ENCODE assay signal across 22 cellular contexts in genomic region chr4:94925764-94926347, GRCh38.
A peak's percentile ranks its signal among the peaks of the same experiment; 100 is the strongest.
DNase-seq lines count a peak whose midpoint lies in the region; ATAC-seq, FAIRE-seq and TF ChIP-seq lines count a peak whose summit lies in the region.
"Had no signal": no experiment of that assay in that cellular context is flagged by ENCODE, and none has a peak within 500 bp of the region (broad histone marks: within the 10 kb centered on the region; RNA-seq: fewer than 3 reads in every experiment).

No MANE protein-coding gene starts in this region.

- H3K23ac ChIP-seq in mesendoderm (ENCODE audit: low read length), result no peak overlapping the region

- no peaks in the 10 kb centered on the region for H3K79me2 ChIP-seq in mesendoderm (ENCODE audit: control insufficient read depth, insufficient read depth, low read length)

- H3K9ac ChIP-seq in mesendoderm (ENCODE audit: low read length), result no peak overlapping the region

- no peak for FAIRE-seq in A549 (lab: Jason Lieb, UNC)
- FAIRE-seq: D721Med, G401.6, GM12891, GM19239 had no signal

- no peaks in the 10 kb centered on the region for H3K79me1 ChIP-seq in mesendoderm (ENCODE audit: low read length)

- ATAC-seq in A549 (no peak), HG03196 (IDR thresholded peaks at IDR 0.05; ENCODE audit: unreplicated experiment) (no peak)
- ATAC-seq: HCT116 had no signal

- H2AK5ac ChIP-seq in mesendoderm (ENCODE audit: low read length), result no peak overlapping the region

- peak overlapping the region; percentile 57 for H2BK15ac ChIP-seq in mesendoderm (replicated peaks; ENCODE audit: low read depth)

- TF ChIP-seq CTCF in A549 (IDR thresholded peaks at IDR 0.05), result no peak
- no peak for TF ChIP-seq CTCF in HEK293 (tag by site-specific recombination; IDR thresholded peaks at IDR 0.05)
- TF ChIP-seq CTCF in VCaP (conservative IDR thresholded peaks at IDR 0.05), result no peak

- no peak overlapping the region for H3K18ac ChIP-seq in mesendoderm (ENCODE audit: low read length)

- H3K9me3 ChIP-seq in A549 (no peaks in the 10 kb centered on the region), HEK293 (ENCODE audit: control insufficient read depth, insufficient read depth, low read depth, low read length) (no peaks in the 10 kb centered on the region)
- H3K9me3 ChIP-seq: Caco-2 had no signal

- TF ChIP-seq RAD21 in A549 (conservative IDR thresholded peaks at IDR 0.05 in 1 of 2, IDR thresholded peaks at IDR 0.05 in 1 of 2), result no peak

- POLR2A ChIA-PET in A549 (lab: Yijun Ruan, JAX) (no interaction called here), HEK293 (lab: Yijun Ruan, JAX) (no interaction called here)

- H3K27me3 ChIP-seq in mesendoderm (ENCODE audit: insufficient read depth, low read length, poor library complexity), result no peaks in the 10 kb centered on the region

- peaks cover 45% of the 10 kb centered on the region for H3K4me1 ChIP-seq in A549
- H3K4me1 ChIP-seq in HEK293 (ENCODE audit: control insufficient read depth, insufficient read depth, low read length), result no peaks in the 10 kb centered on the region
- peaks cover 15% of the 10 kb centered on the region for H3K4me1 ChIP-seq in mesendoderm (ENCODE audit: control insufficient read depth, low read depth, low read length)

- no peak for TF ChIP-seq POLR2A in A549 (IDR thresholded peaks at IDR 0.05; ENCODE audit: low read length)

- H4K8ac ChIP-seq in mesendoderm (ENCODE audit: low read depth, low read length), result no peak overlapping the region

- 0 out of 3 replicates have a peak overlapping the region, but pooled peaks have one; percentile 40 for H3K4me2 ChIP-seq in A549
- no peak overlapping the region for H3K4me2 ChIP-seq in mesendoderm (ENCODE audit: low read length)

- no peak for DNase-seq in A549 (ENCODE audit: low read depth in 1 of 2, low spot score in 1 of 2)
- DNase-seq in mesendoderm, result no peak
- no peak for DNase-seq in HuH-7.5 (ENCODE audit: low spot score)
- DNase-seq in AG08396 (ENCODE audit: low spot score), result no peak
- DNase-seq in cortex of kidney (lab: John Stamatoyannopoulos, UW), result no peak
- DNase-seq: 8988T; ACHN; AML-193; Caco-2; CD4-positive, alpha-beta T cell; GOT3; H7; KG1 had no signal

- CTCF ChIA-PET in A549 (lab: Yijun Ruan, JAX), result no interaction called here
- CTCF ChIA-PET in HEK293 (lab: Yijun Ruan, JAX), result no interaction called here

- no peaks in the 10 kb centered on the region for H3K36me3 ChIP-seq in HEK293 (ENCODE audit: control insufficient read depth in 2 of 2, insufficient read depth in 1 of 2, low read length in 2 of 2)
- H3K36me3 ChIP-seq in mesendoderm (ENCODE audit: control insufficient read depth, insufficient read depth, low read length), result no peaks in the 10 kb centered on the region

- 87% methylated on average over 4 of the region's 5 CpGs for WGBS in A549 (ENCODE audit: missing lambda C conversion rate)
- WGBS in mesendoderm (ENCODE audit: extremely low coverage, insufficient coverage, low lambda C conversion rate), result no CpG with 5 or more reads among the region's 5 CpGs

- no peak overlapping the region for H4K5ac ChIP-seq in mesendoderm (ENCODE audit: low read length)

- no peak overlapping the region for H2BK120ac ChIP-seq in mesendoderm (ENCODE audit: low read depth, low read length)

- no peak overlapping the region for H3K4ac ChIP-seq in mesendoderm (ENCODE audit: low read depth, low read length)

- no peak overlapping the region for H3K27ac ChIP-seq in A549
- H3K27ac ChIP-seq in HEK293 (ENCODE audit: extremely low read depth, low read depth, low read length), result no peak overlapping the region
- peak overlapping the region; percentile 86 for H3K27ac ChIP-seq in VCaP
- H3K27ac ChIP-seq in mesendoderm (ENCODE audit: low read depth, low read length), result no peak overlapping the region
- H3K27ac ChIP-seq: C4-2B had no signal

- H2BK5ac ChIP-seq in mesendoderm (ENCODE audit: low read length), result no peak overlapping the region

- TF ChIP-seq EP300 in A549 (IDR thresholded peaks at IDR 0.05), result no peak

- H3K56ac ChIP-seq in mesendoderm (ENCODE audit: low read length), result no peak overlapping the region

- H3K4me3 ChIP-seq in A549, result no peak overlapping the region
- no peak overlapping the region for H3K4me3 ChIP-seq in HEK293 (ENCODE audit: low read depth, low read length)
- H3K4me3 ChIP-seq in mesendoderm (ENCODE audit: low read length), result no peak overlapping the region

TF ChIP-seq in A549, 52 proteins besides CTCF, POLR2A, EP300 and RAD21:
- TF ChIP-seq RARB (CRISPR knock-in tag; IDR thresholded peaks at IDR 0.05) (no peak), CBX2 (IDR thresholded peaks at IDR 0.05; ENCODE audit: borderline replicate concordance, low read depth) (no peak), CHD2 (IDR thresholded peaks at IDR 0.05; ENCODE audit: low read length, partially characterized antibody) (no peak), HOXB5 (CRISPR knock-in tag; IDR thresholded peaks at IDR 0.05) (no peak), POLR2AphosphoS2 (conservative IDR thresholded peaks at IDR 0.05; ENCODE audit: low read length) (no peak), ZFP36 (IDR thresholded peaks at IDR 0.05; ENCODE audit: borderline replicate concordance, partially characterized antibody) (no peak), NR3C1 (IDR thresholded peaks at IDR 0.05) (no peak), PHF8 (IDR thresholded peaks at IDR 0.05; ENCODE audit: borderline replicate concordance, low read depth) (no peak), ZC3H11A (IDR thresholded peaks at IDR 0.05) (no peak), EHMT2 (IDR thresholded peaks at IDR 0.05; ENCODE audit: low read depth) (no peak), USF2 (IDR thresholded peaks at IDR 0.05) (no peak), RCOR1 (IDR thresholded peaks at IDR 0.05; ENCODE audit: low read depth, low read length) (no peak), HOXA7 (CRISPR knock-in tag; IDR thresholded peaks at IDR 0.05) (no peak)
TF ChIP-seq in A549: peak in this region for 0.

TF ChIP-seq in HEK293, 187 proteins besides CTCF, POLR2A, EP300 and RAD21:
- TF ChIP-seq ZNF221 (tag by site-specific recombination; IDR thresholded peaks at IDR 0.05; ENCODE audit: borderline replicate concordance) (no peak), ZNF280D (tag by site-specific recombination; IDR thresholded peaks at IDR 0.05) (no peak), ZNF416 (tag by site-specific recombination; IDR thresholded peaks at IDR 0.05) (no peak), ZNF514 (tag by site-specific recombination; IDR thresholded peaks at IDR 0.05) (no peak), WT1 (tag by site-specific recombination; IDR thresholded peaks at IDR 0.05) (peak; percentile 83), REST (tag by site-specific recombination; IDR thresholded peaks at IDR 0.05) (no peak)
